ENCODE assay signal across 11 cellular contexts in the genomic region with DNA sequence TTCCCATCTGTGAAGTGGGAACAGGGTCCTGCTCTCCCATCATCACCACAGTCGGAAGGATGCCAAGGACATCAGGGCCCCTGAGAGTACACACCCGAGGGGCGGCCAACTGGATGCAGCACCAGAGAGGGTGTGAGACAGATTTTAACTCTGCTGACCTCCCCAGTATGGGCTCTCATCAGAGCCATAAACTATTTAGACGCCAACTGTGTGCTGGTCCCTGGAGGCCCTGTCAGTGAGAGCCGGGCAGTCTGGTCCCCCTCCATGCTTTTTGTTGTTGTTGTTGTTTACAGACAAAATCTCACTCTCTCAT. TPM values are rescaled to one million over a fixed set of nuclear protein-coding genes. Genes with fewer than 3 reads are reported as not detected.
DNase-seq lines count a peak whose midpoint lies in the region; ATAC-seq and TF ChIP-seq lines count a peak whose summit lies in the region.
"Had no signal": no experiment of that assay in that cellular context is flagged by ENCODE, and none has a peak within 500 bp of the region (broad histone marks: within the 10 kb centered on the region; RNA-seq: fewer than 3 reads in every experiment).

No MANE protein-coding gene starts in this region.

- H3K36me3 ChIP-seq in lower lobe of right lung, result no peaks in the 10 kb centered on the region
- no peaks in the 10 kb centered on the region for H3K36me3 ChIP-seq in tibial nerve
- no peaks in the 10 kb centered on the region for H3K36me3 ChIP-seq in SJCRH30

- no peak for DNase-seq in activated T-cell treated with anti-CD3 and anti-CD28 coated beads, Interleukin-2, amount 50 U/mL, for 72 hours
- DNase-seq in activated T-cell treated with anti-CD3 and anti-CD28 coated beads for 4 hours (no peak), lower lobe of right lung (no peak), tibial nerve (ENCODE audit: low spot score in 2 of 2) (no peak), NCI-H446 (lab: John Stamatoyannopoulos, UW) (no peak), SJCRH30 (no peak), NCI-H2227 (lab: John Stamatoyannopoulos, UW; ENCODE audit: unreplicated experiment) (no peak)
- DNase-seq in activated CD8-positive, alpha-beta T cell treated with anti-CD3 and anti-CD28 coated beads, Interleukin-2, amount 10 ng/mL, durations not matched to agents 7 days and 5 days, result no peak
- DNase-seq: amniotic stem cell had no signal

- 75 to 83% methylated on average over 3 to 5 of the region's 5 CpGs for WGBS in tibial nerve, 2 donors

- no peak for TF ChIP-seq CTCF in lower lobe of right lung (IDR thresholded peaks at IDR 0.05)
- TF ChIP-seq CTCF in tibial nerve (IDR thresholded peaks at IDR 0.05), result no peak

- no peaks in the 10 kb centered on the region for H3K27me3 Mint-ChIP-seq in activated T-cell treated with anti-CD3 and anti-CD28 coated beads, Interleukin-2, amount 50 U/mL, for 72 hours (ENCODE audit: low read depth)
- peaks cover 7% of the 10 kb centered on the region for H3K27me3 Mint-ChIP-seq in activated CD8-positive, alpha-beta T cell treated with anti-CD3 and anti-CD28 coated beads, Interleukin-2, amount 10 ng/mL, durations not matched to agents 7 days and 5 days (ENCODE audit: low read depth)

- H3K4me1 Mint-ChIP-seq in activated T-cell treated with anti-CD3 and anti-CD28 coated beads, Interleukin-2, amount 50 U/mL, for 72 hours (ENCODE audit: low read depth), result peaks cover 81% of the 10 kb centered on the region
- H3K4me1 Mint-ChIP-seq in activated CD8-positive, alpha-beta T cell treated with anti-CD3 and anti-CD28 coated beads, Interleukin-2, amount 10 ng/mL, durations not matched to agents 7 days and 5 days (ENCODE audit: low read depth), result peaks cover 80% of the 10 kb centered on the region

- POLR2A ChIA-PET in activated CD8-positive, alpha-beta T cell treated with anti-CD3 and anti-CD28 coated beads, Interleukin-2, amount 10 ng/mL, durations not matched to agents 7 days and 5 days (lab: Charles Lee), result interaction anchor here (0.6 to 2.0 kb wide), 5 partner anchors 15 to 140 kb away, joined by 3 to 8 read pairs (median 4); partner anchors contain the start of gene STX12

- TF ChIP-seq POLR2A in tibial nerve (IDR thresholded peaks at IDR 0.05), result no peak

- H3K9me3 ChIP-seq in lower lobe of right lung (no peaks in the 10 kb centered on the region), tibial nerve (no peaks in the 10 kb centered on the region), SJCRH30 (replicated peaks) (no peaks in the 10 kb centered on the region)

- no peak for ATAC-seq in activated T-cell treated with anti-CD3 and anti-CD28 coated beads, Interleukin-2, amount 50 U/mL, for 72 hours (replicated peaks in 1 of 2)
- ATAC-seq in activated CD8-positive, alpha-beta T cell treated with anti-CD3 and anti-CD28 coated beads, Interleukin-2, amount 10 ng/mL, durations not matched to agents 7 days and 5 days, result no peak
- no peak for ATAC-seq in lower lobe of right lung
- ATAC-seq: Panc1 had no signal

- peak overlapping the region; percentile 56 to 76 for H3K4me3 Mint-ChIP-seq in activated T-cell treated with anti-CD3 and anti-CD28 coated beads, Interleukin-2, amount 50 U/mL, for 72 hours
- H3K4me3 Mint-ChIP-seq in activated CD8-positive, alpha-beta T cell treated with anti-CD3 and anti-CD28 coated beads, Interleukin-2, amount 10 ng/mL, durations not matched to agents 7 days and 5 days, result peak overlapping the region; percentile 55

- H3K27me3 ChIP-seq in lower lobe of right lung (ENCODE audit: low read depth), result peaks cover 6% of the 10 kb centered on the region
- peaks cover 0 to 9% of the 10 kb centered on the region in 2 donors for H3K27me3 ChIP-seq in tibial nerve
- H3K27me3 ChIP-seq in SJCRH30, result peaks cover 8% of the 10 kb centered on the region

- intact Hi-C loops in lower lobe of right lung (cut with DNase I), result no loop called here

- no peak for TF ChIP-seq EP300 in tibial nerve (IDR thresholded peaks at IDR 0.05)

- H3K27ac ChIP-seq in lower lobe of right lung (peak overlapping the region; percentile 90), tibial nerve (peak overlapping the region in 3 of 4 donors; percentile 68 to 78 (median 78)), SJCRH30 (no peak overlapping the region)
- H3K27ac ChIP-seq: VCaP had no signal

- CTCF ChIA-PET in activated CD8-positive, alpha-beta T cell treated with anti-CD3 and anti-CD28 coated beads, Interleukin-2, amount 10 ng/mL, durations not matched to agents 7 days and 5 days (lab: Charles Lee), result interaction anchor here (4.3 to 6.4 kb wide), 2 partner anchors 24 to 28 kb away, joined by 19 to 51 read pairs; no protein-coding TSS in a partner anchor

- peaks cover 78% of the 10 kb centered on the region for H3K4me1 ChIP-seq in lower lobe of right lung
- H3K4me1 ChIP-seq in tibial nerve, result peaks cover 0 to 59% (median 24%) of the 10 kb centered on the region in 4 donors
- peaks cover 5% of the 10 kb centered on the region for H3K4me1 ChIP-seq in SJCRH30

- H3K36me3 Mint-ChIP-seq in activated T-cell treated with anti-CD3 and anti-CD28 coated beads, Interleukin-2, amount 50 U/mL, for 72 hours (ENCODE audit: insufficient read depth in 2 of 2), result no peaks in the 10 kb centered on the region
- no peaks in the 10 kb centered on the region for H3K36me3 Mint-ChIP-seq in activated CD8-positive, alpha-beta T cell treated with anti-CD3 and anti-CD28 coated beads, Interleukin-2, amount 10 ng/mL, durations not matched to agents 7 days and 5 days (ENCODE audit: low read depth)

- H3K4me3 ChIP-seq in lower lobe of right lung, result peak overlapping the region; percentile 61
- H3K4me3 ChIP-seq in tibial nerve, result peak overlapping the region in 1 of 4 donors; percentile 59
- H3K4me3 ChIP-seq in SJCRH30, result no peak overlapping the region

- no peaks in the 10 kb centered on the region for H3K9me3 Mint-ChIP-seq in activated T-cell treated with anti-CD3 and anti-CD28 coated beads, Interleukin-2, amount 50 U/mL, for 72 hours
- no peaks in the 10 kb centered on the region for H3K9me3 Mint-ChIP-seq in activated CD8-positive, alpha-beta T cell treated with anti-CD3 and anti-CD28 coated beads, Interleukin-2, amount 10 ng/mL, durations not matched to agents 7 days and 5 days (ENCODE audit: insufficient read depth)

- no peak overlapping the region for H3K27ac Mint-ChIP-seq in activated T-cell treated with anti-CD3 and anti-CD28 coated beads, Interleukin-2, amount 50 U/mL, for 72 hours
- peak overlapping the region; percentile 75 for H3K27ac Mint-ChIP-seq in activated CD8-positive, alpha-beta T cell treated with anti-CD3 and anti-CD28 coated beads, Interleukin-2, amount 10 ng/mL, durations not matched to agents 7 days and 5 days

RNA-seq across cellular contexts. Expression of gene FGR, which starts 1.7 kb away (rescaled TPM):
- 1 to 10 TPM in 1 of 2 donors, under 1 TPM in 1; 0.62 to 2.1 TPM for total RNA-seq in activated T-cell treated with anti-CD3 and anti-CD28 coated beads, Interleukin-2, amount 50 U/mL, for 72 hours
- total RNA-seq in activated CD8-positive, alpha-beta T cell treated with anti-CD3 and anti-CD28 coated beads, Interleukin-2, amount 10 ng/mL, durations not matched to agents 7 days and 5 days, result under 1 TPM; 0.08 to 0.21 TPM
- 193 TPM for total RNA-seq in lower lobe of right lung
- total RNA-seq in tibial nerve, result 10 to 100 TPM; 18.4 to 63.9 (median 22.6) TPM
- not detected in 2 replicates for total RNA-seq in SJCRH30 (2014; rRNA removed; shearing (Covaris generic))

RNA-seq across cellular contexts. Expression of gene AHDC1, which starts 29.3 kb away (rescaled TPM):
- 1 to 10 TPM; 8.4 to 9.3 TPM for total RNA-seq in activated T-cell treated with anti-CD3 and anti-CD28 coated beads, Interleukin-2, amount 50 U/mL, for 72 hours
- 10 to 100 TPM; 20.9 to 22.7 TPM for total RNA-seq in activated CD8-positive, alpha-beta T cell treated with anti-CD3 and anti-CD28 coated beads, Interleukin-2, amount 10 ng/mL, durations not matched to agents 7 days and 5 days
- 23.7 TPM for total RNA-seq in lower lobe of right lung
- 10 to 100 TPM; 26.4 to 39.9 (median 34.6) TPM for total RNA-seq in tibial nerve
- 29.7 and 30.6 TPM in 2 replicates for total RNA-seq in SJCRH30 (2014; rRNA removed; shearing (Covaris generic))

RNA-seq across cellular contexts. Expression of gene IFI6, which starts 38.7 kb away (rescaled TPM):
- 10 to 100 TPM; 19.3 to 56.1 TPM for total RNA-seq in activated T-cell treated with anti-CD3 and anti-CD28 coated beads, Interleukin-2, amount 50 U/mL, for 72 hours
- total RNA-seq in activated CD8-positive, alpha-beta T cell treated with anti-CD3 and anti-CD28 coated beads, Interleukin-2, amount 10 ng/mL, durations not matched to agents 7 days and 5 days, result 100 to 1,000 TPM; 271 to 272 TPM
- total RNA-seq in lower lobe of right lung, result 211 TPM
- total RNA-seq in tibial nerve, result 10 to 100 TPM; 28.2 to 79.3 (median 69.4) TPM
- total RNA-seq in SJCRH30 (2014; rRNA removed; shearing (Covaris generic)), result 5.8 and 6.8 TPM in 2 replicates

Comparison
In these comparisons a context has a peak if more than half of its experiments do, and no peak if none do; other contexts are left out.
1. RNA of gene FGR, which starts 1.7 kb away (total RNA-seq): 193 TPM in lower lobe of right lung (single experiment) and 18.4 to 63.9 TPM in tibial nerve; 0.62 to 2.1 TPM in activated T-cell treated with anti-CD3 and anti-CD28 coated beads, Interleukin-2, amount 50 U/mL, for 72 hours, 0.08 to 0.21 TPM in activated CD8-positive, alpha-beta T cell treated with anti-CD3 and anti-CD28 coated beads, Interleukin-2, amount 10 ng/mL, durations not matched to agents 7 days and 5 days and not detected in SJCRH30; every median in the first group is over 4 times any median in the second.